8 cellular contexts compared by ENCODE assay signal in the genomic region with DNA sequence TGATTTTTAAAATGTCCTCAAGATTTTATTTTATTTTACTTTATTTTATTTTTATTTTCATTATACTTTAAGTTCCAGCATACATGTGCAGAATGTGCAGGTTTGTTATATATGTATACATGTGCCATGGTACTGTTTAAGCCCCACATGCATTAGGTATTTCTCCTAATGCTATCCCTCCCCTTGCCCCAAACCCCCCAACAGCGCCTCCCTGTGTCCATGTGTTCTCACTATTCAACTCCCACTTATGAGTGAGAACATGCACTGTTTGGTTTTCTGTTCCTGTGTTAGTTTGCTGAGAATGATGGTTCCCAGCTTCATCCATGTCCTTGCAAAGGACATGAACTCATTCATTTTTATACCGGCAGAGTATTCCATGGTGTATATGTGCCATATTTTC. TPM values are rescaled to one million over a fixed set of nuclear protein-coding genes. Genes with fewer than 3 reads are reported as not detected.
A peak's percentile ranks its signal among the peaks of the same experiment; 100 is the strongest.
DNase-seq lines count a peak whose midpoint lies in the region; ATAC-seq and TF ChIP-seq lines count a peak whose summit lies in the region.
"Not testable (repeated sequence)": the region's sequence is repeated elsewhere in the genome, so short reads cannot be mapped to it uniquely, and the experiment has no call there.
"Had no signal": no experiment of that assay in that cellular context is flagged by ENCODE, and none has a peak within 500 bp of the region (broad histone marks: within the 10 kb centered on the region; RNA-seq: fewer than 3 reads in every experiment).

No MANE protein-coding gene starts in this region.

- not testable (repeated sequence) for H3K4me3 Mint-ChIP-seq in GM23338; HFFc6; activated CD4-positive, alpha-beta T cell treated with anti-CD3 and anti-CD28 coated beads for 36 hours; endodermal cell; neural progenitor cell

- not testable (repeated sequence) for H3K79me2 ChIP-seq in GM23338 (replicated peaks; ENCODE audit: insufficient read depth); OCI-LY7 (ENCODE audit: insufficient read depth, low read depth, low read length); neural progenitor cell (ENCODE audit: low read depth)

- H3K9me3 ChIP-seq in OCI-LY7 (ENCODE audit: low read length); endodermal cell (ENCODE audit: control insufficient read depth, low read length); neural progenitor cell (ENCODE audit: low read depth): not testable (repeated sequence)

- not testable (repeated sequence) for BruUV-seq in OCI-LY7 (replicated peaks; lab: Mats Ljungman, UMichigan)

- WGBS in endodermal cell (ENCODE audit: insufficient coverage in 1 of 2, insufficient read length in 1 of 2), 2 experiments = 94% methylated on average over 2 of the region's 2 CpGs; no CpG with 5 or more reads in 1 of the 2 experiments

- H3K27ac Mint-ChIP-seq in GM23338; HFFc6; activated CD4-positive, alpha-beta T cell treated with anti-CD3 and anti-CD28 coated beads for 36 hours; endodermal cell; neural progenitor cell: not testable (repeated sequence)

- H3F3A ChIP-seq in GM23338 (replicated peaks; ENCODE audit: low read depth); neural progenitor cell (ENCODE audit: low read depth): not testable (repeated sequence)

- H3K36me3 Mint-ChIP-seq in GM23338 (ENCODE audit: low read depth); HFFc6 (ENCODE audit: low read depth); activated CD4-positive, alpha-beta T cell treated with anti-CD3 and anti-CD28 coated beads for 36 hours (ENCODE audit: low read depth); endodermal cell (ENCODE audit: low read depth); neural progenitor cell: not testable (repeated sequence)

- not testable (repeated sequence) for H3K27me3 Mint-ChIP-seq in GM23338 (ENCODE audit: insufficient read depth, low read depth, poor library complexity); neural progenitor cell (ENCODE audit: insufficient read depth, low read depth)
- H3K27me3 Mint-ChIP-seq in HFFc6 (ENCODE audit: insufficient read depth) (peaks cover 26% of the 10 kb centered on the region), endodermal cell (ENCODE audit: insufficient read depth) (peaks cover 12% of the 10 kb centered on the region)
- H3K27me3 Mint-ChIP-seq in activated CD4-positive, alpha-beta T cell treated with anti-CD3 and anti-CD28 coated beads for 36 hours = peaks cover 18% of the 10 kb centered on the region

- H3K9me2 ChIP-seq in GM23338 (ENCODE audit: insufficient read depth); OCI-LY7 (ENCODE audit: insufficient read depth, low read length): not testable (repeated sequence)

- H4K20me1 ChIP-seq in GM23338 (replicated peaks; ENCODE audit: insufficient read depth); OCI-LY7 (ENCODE audit: insufficient read depth, low read length); neural progenitor cell (ENCODE audit: low read depth): not testable (repeated sequence)

- not testable (repeated sequence) for H3K27me3 ChIP-seq in GM23338 (ENCODE audit: insufficient read depth); endodermal cell (ENCODE audit: control insufficient read depth, insufficient read depth, low read length, poor library complexity, severe bottlenecking); neural progenitor cell

- not testable (repeated sequence) for H3K27ac ChIP-seq in GM23338 (ENCODE audit: low read depth); OCI-LY7 (ENCODE audit: low read depth, low read length, poor library complexity, severe bottlenecking); endodermal cell (ENCODE audit: low read depth, low read length); neural progenitor cell

- CTCF ChIA-PET in OCI-LY7 (lab: Charles Lee; ENCODE audit: unreplicated experiment); activated CD4-positive, alpha-beta T cell treated with anti-CD3 and anti-CD28 coated beads for 36 hours (lab: Charles Lee): not testable (repeated sequence)

- H3K4me1 Mint-ChIP-seq in GM23338; HFFc6 (ENCODE audit: low read depth); activated CD4-positive, alpha-beta T cell treated with anti-CD3 and anti-CD28 coated beads for 36 hours; endodermal cell; neural progenitor cell: not testable (repeated sequence)

- H3K9me3 Mint-ChIP-seq in GM23338; HFFc6; activated CD4-positive, alpha-beta T cell treated with anti-CD3 and anti-CD28 coated beads for 36 hours (ENCODE audit: low read depth); endodermal cell; neural progenitor cell: not testable (repeated sequence)

- not testable (repeated sequence) for H2AFZ ChIP-seq in GM23338; OCI-LY7 (ENCODE audit: low read length); neural progenitor cell (replicated peaks)

- ATAC-seq in GM23338; activated CD4-positive, alpha-beta T cell treated with anti-CD3 and anti-CD28 coated beads for 36 hours: not testable (repeated sequence)

- not testable (repeated sequence) for H3K4me2 ChIP-seq in GM23338; OCI-LY7 (ENCODE audit: low read length); neural progenitor cell

- H3K4me1 ChIP-seq in GM23338 (ENCODE audit: insufficient read depth); OCI-LY7 (ENCODE audit: insufficient read depth, low read length, poor library complexity, severe bottlenecking); endodermal cell (ENCODE audit: control insufficient read depth, insufficient read depth, low read length); neural progenitor cell: not testable (repeated sequence)

- intact Hi-C loops in OCI-LY7 (cut with micrococcal nuclease; ENCODE audit: unreplicated experiment); activated CD4-positive, alpha-beta T cell treated with anti-CD3 and anti-CD28 coated beads for 36 hours (cut with DNase I, micrococcal nuclease): not testable (repeated sequence)

- peak; percentile 29 for DNase-seq in GM23338 (ENCODE audit: low spot score)
- DNase-seq in HFFc6; OCI-LY7 (ENCODE audit: low spot score); neural progenitor cell (ENCODE audit: low spot score): not testable (repeated sequence)
- DNase-seq in activated CD4-positive, alpha-beta T cell treated with anti-CD3 and anti-CD28 coated beads for 36 hours = peak; percentile 7
- DNase-seq in endodermal cell = peak; percentile 61

- not testable (repeated sequence) for H3K4me3 ChIP-seq in GM23338; OCI-LY7 (ENCODE audit: low read depth, low read length, poor library complexity, severe bottlenecking); endodermal cell (ENCODE audit: low read length); neural progenitor cell

- not testable (repeated sequence) for H3K9ac ChIP-seq in endodermal cell (ENCODE audit: extremely low read depth, low read length, poor library complexity, severe bottlenecking); neural progenitor cell

- peak; percentile 47 to 54 for TF ChIP-seq CTCF in GM23338 (conservative IDR thresholded peaks at IDR 0.05; ENCODE audit: low read depth in 2 of 2)
- peak; percentile 22; the same call in 1 of the 2 replicates for TF ChIP-seq CTCF in HFFc6 (IDR thresholded peaks at IDR 0.05)
- TF ChIP-seq CTCF in OCI-LY7 (conservative IDR thresholded peaks at IDR 0.05; ENCODE audit: low read length) = 0 out of 2 replicates have a peak, but pooled peaks have one; percentile 26
- TF ChIP-seq CTCF in endodermal cell (conservative IDR thresholded peaks at IDR 0.05) = peak; percentile 49
- peak; percentile 27 for TF ChIP-seq CTCF in neural progenitor cell (IDR thresholded peaks at IDR 0.05)

- H3K36me3 ChIP-seq in GM23338 (ENCODE audit: insufficient read depth); OCI-LY7 (ENCODE audit: insufficient read depth, low read length); endodermal cell (ENCODE audit: control insufficient read depth, insufficient read depth, low read length); neural progenitor cell: not testable (repeated sequence)

- POLR2A ChIA-PET in OCI-LY7 (lab: Charles Lee) = interaction anchor here (0.7 kb wide), 1 partner anchor 63 kb away, joined by 3 read pairs; no protein-coding TSS in a partner anchor
- POLR2A ChIA-PET in activated CD4-positive, alpha-beta T cell treated with anti-CD3 and anti-CD28 coated beads for 36 hours (lab: Charles Lee) = not testable (repeated sequence)

RNA-seq across cellular contexts. Expression of gene ZNF330, which starts 37.2 kb away (rescaled TPM):
- total RNA-seq in GM23338 (2014; rRNA removed; shearing (Covaris generic)) = 29.2 and 32.3 TPM in 2 replicates
- polyA plus RNA-seq in GM23338 (2016; fragmentation: Nextera tagmentation; extraction: Ambion mirVana) = 38.4 and 38.9 TPM in 2 replicates
- 10 to 100 TPM; 39.4 to 48.8 (median 42.2) TPM for total RNA-seq in HFFc6 (2021; fragmentation: NEBNext Ultra II Directional; extraction: Animal tissue kit (Norgen Biotek cat#: 25700))
- 34.3 and 41.7 TPM in 2 replicates for total RNA-seq in OCI-LY7 (2014; rRNA removed; shearing (Covaris generic))
- total RNA-seq in OCI-LY7 (2022) (56.0 and 60.9 TPM in 2 replicates), endodermal cell (10 to 100 TPM; 31.8 to 39.7 TPM), neural progenitor cell (ENCODE audit: low replicate concordance) (36.9 and 59.2 TPM in 2 replicates)
- 10 to 100 TPM; 40.5 to 65.7 TPM for total RNA-seq in activated CD4-positive, alpha-beta T cell treated with anti-CD3 and anti-CD28 coated beads for 36 hours
- 34.8 TPM for polyA plus RNA-seq in endodermal cell (2013, experiment 1 of 2)
- 31.3 TPM for polyA plus RNA-seq in endodermal cell (2013, experiment 2 of 2)

RNA-seq across cellular contexts. Expression of gene RNF150, which starts 50.2 kb away (rescaled TPM):
- total RNA-seq in GM23338 (2014; rRNA removed; shearing (Covaris generic)) = 5.2 and 6.1 TPM in 2 replicates
- polyA plus RNA-seq in GM23338 (2016; fragmentation: Nextera tagmentation; extraction: Ambion mirVana) = 1.2 and 1.3 TPM in 2 replicates
- 10 to 100 TPM; 15.1 to 24.2 (median 20.7) TPM for total RNA-seq in HFFc6 (2021; fragmentation: NEBNext Ultra II Directional; extraction: Animal tissue kit (Norgen Biotek cat#: 25700))
- total RNA-seq in OCI-LY7 (2014; rRNA removed; shearing (Covaris generic)) = not detected in 2 replicates
- total RNA-seq in OCI-LY7 (2022) = not detected in 2 replicates
- under 1 TPM; 0.02 to 0.14 TPM for total RNA-seq in activated CD4-positive, alpha-beta T cell treated with anti-CD3 and anti-CD28 coated beads for 36 hours
- 10 to 100 TPM in 1 of 2 donors, 1 to 10 TPM in 1; 8.2 to 10.4 TPM for total RNA-seq in endodermal cell
- 8.2 TPM for polyA plus RNA-seq in endodermal cell (2013, experiment 1 of 2)
- polyA plus RNA-seq in endodermal cell (2013, experiment 2 of 2) = 6.5 TPM
- total RNA-seq in neural progenitor cell (ENCODE audit: low replicate concordance) = 1.4 and 2.6 TPM in 2 replicates
- total RNA-seq: CD4-positive, alpha-beta T cell; CD8-positive, alpha-beta T cell had no signal
